ENCODE assay signal across 16 cellular contexts in the genomic region with DNA sequence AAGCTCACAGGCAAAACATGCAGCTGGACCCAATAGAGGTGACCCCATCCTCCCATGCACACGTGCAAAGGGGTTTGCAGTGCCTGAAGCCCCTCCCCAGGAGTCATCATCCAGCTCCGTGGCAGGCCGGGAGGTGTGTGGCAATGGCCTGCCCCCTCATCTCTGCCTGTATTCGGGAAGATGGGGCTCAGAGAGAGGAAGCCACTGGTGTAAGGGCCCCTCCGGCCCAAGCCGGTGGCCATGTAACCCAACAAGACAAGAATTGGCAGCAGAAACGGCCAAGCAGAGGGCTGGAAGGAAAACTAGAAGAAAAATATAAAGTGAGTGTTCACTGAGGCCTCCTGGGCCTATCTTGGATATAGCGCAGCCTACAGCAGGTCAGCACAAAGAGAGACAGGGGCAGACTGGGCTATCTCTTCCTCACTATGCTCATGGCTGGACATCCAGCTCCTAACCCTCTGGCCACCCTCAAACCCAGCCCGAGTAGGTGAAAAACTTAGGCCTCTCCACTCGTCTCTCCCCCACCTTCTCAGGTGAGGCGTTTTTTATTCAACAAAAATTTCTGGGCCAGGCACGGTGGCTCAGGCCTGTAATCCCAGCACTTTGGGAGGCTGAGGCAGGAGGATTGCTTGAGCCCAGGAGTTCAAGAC.
"Had no signal": no experiment of that assay in that cellular context is flagged by ENCODE, and none has a peak within 500 bp of the region (broad histone marks: within the 10 kb centered on the region; RNA-seq: fewer than 3 reads in every experiment).

No MANE protein-coding gene starts in this region.

- H3K4me3 Mint-ChIP-seq: central memory CD8-positive, alpha-beta T cell; effector memory CD8-positive, alpha-beta T cell; naive thymus-derived CD8-positive, alpha-beta T cell; neural progenitor cell had no signal

- H3K36me3 ChIP-seq: neural progenitor cell, upper lobe of left lung, vagina had no signal

- H3K4me1 ChIP-seq: parathyroid adenoma, psoas muscle had no signal

- H2AFZ ChIP-seq: neural progenitor cell, parathyroid adenoma had no signal

- H3K36me3 Mint-ChIP-seq: naive thymus-derived CD8-positive, alpha-beta T cell; neural progenitor cell had no signal

- H3K27me3 ChIP-seq: foreskin keratinocyte, neural progenitor cell, upper lobe of left lung, vagina had no signal

- H3K9me3 Mint-ChIP-seq: central memory CD8-positive, alpha-beta T cell; effector memory CD8-positive, alpha-beta T cell; naive thymus-derived CD8-positive, alpha-beta T cell; neural progenitor cell had no signal

- H3K4me1 Mint-ChIP-seq: central memory CD8-positive, alpha-beta T cell; naive thymus-derived CD8-positive, alpha-beta T cell had no signal

- H3K9me3 ChIP-seq: mucosa of descending colon, psoas muscle, upper lobe of left lung, vagina had no signal

- DNase-seq: effector memory CD8-positive, alpha-beta T cell; foreskin keratinocyte; left colon; left ventricle myocardium superior; mucosa of descending colon; naive thymus-derived CD8-positive, alpha-beta T cell; occipital lobe; psoas muscle; retina; stimulated activated naive CD4-positive, alpha-beta T cell; upper lobe of left lung had no signal

- H3K27ac Mint-ChIP-seq: effector memory CD8-positive, alpha-beta T cell; naive thymus-derived CD8-positive, alpha-beta T cell; neural progenitor cell had no signal

- H3K79me2 ChIP-seq: parathyroid adenoma had no signal

- H3K4me3 ChIP-seq: mucosa of descending colon, neural progenitor cell, psoas muscle, upper lobe of left lung, vagina had no signal

- H3K9ac ChIP-seq: neural progenitor cell, parathyroid adenoma had no signal

- H3K4me2 ChIP-seq: neural progenitor cell had no signal

- H3K27ac ChIP-seq: foreskin keratinocyte, neural progenitor cell, parathyroid adenoma, psoas muscle, upper lobe of left lung, vagina had no signal

- ATAC-seq: effector memory CD8-positive, alpha-beta T cell; foreskin keratinocyte; left colon; left ventricle myocardium superior; mucosa of descending colon; naive thymus-derived CD8-positive, alpha-beta T cell; psoas muscle; sciatic nerve had no signal
